ENCODE assay signal across 13 cellular contexts in the genomic region with DNA sequence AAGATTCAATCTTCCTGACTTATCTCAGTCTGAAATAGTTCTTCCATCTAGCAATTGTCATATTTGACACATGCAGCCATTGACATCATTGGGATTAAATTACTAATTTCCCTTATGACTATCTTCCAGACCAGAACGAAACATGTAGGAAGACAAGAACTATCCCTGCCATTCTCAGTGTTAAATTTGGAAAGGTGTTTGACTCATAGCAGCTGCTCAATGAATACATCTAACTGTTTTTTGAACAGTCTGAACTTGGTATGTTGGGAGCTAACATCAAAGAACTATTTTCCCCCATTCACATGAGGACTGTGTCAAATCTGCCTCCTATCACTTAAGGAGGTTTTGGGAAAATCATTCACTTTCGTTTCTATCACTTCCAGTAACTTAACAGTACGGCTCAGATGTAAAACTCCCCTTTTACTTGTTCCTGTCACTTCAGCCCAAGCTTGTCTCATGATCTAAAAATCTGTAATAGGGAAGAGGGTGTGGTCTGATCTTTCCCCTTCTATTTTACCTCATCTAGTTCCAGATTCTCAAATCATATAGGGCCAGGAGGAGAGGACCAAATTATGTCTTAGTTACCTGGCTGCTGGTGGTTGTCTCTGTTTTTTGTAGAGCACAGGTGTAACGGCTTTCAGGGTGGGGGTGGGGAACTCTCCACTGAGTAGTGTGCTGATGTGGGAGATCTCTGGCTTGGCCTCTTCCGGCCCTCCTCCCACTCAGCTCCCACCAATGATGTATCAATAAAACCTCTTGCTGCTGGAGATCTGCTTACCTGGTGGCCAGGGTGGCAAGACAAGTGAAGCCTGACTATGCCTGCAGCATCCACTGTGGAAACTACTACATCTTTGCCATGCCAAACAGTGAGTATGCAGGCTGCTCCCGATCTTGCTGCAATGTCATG. TPM values are rescaled to one million over a fixed set of nuclear protein-coding genes. Genes with fewer than 3 reads are reported as not detected.
A peak's percentile ranks its signal among the peaks of the same experiment; 100 is the strongest.
DNase-seq lines count a peak whose midpoint lies in the region; ATAC-seq and TF ChIP-seq lines count a peak whose summit lies in the region.
"Had no signal": no experiment of that assay in that cellular context is flagged by ENCODE, and none has a peak within 500 bp of the region (broad histone marks: within the 10 kb centered on the region; RNA-seq: fewer than 3 reads in every experiment).

No MANE protein-coding gene starts in this region.

- H3K9me3 Mint-ChIP-seq in activated CD4-positive, alpha-beta T cell treated with anti-CD3 and anti-CD28 coated beads, Interleukin-2, amount 10 ng/mL, durations not matched to agents 7 days and 5 days, result peaks cover 8% of the 10 kb centered on the region

- H3K27ac ChIP-seq in mucosa of rectum (ENCODE audit: low read depth in 2 of 2, low read length in 2 of 2) (peak overlapping the region; percentile 28 to 49), substantia nigra (ENCODE audit: low read depth, low read length, poor library complexity, severe bottlenecking) (no peak overlapping the region)

- H3K9ac ChIP-seq in mucosa of rectum (ENCODE audit: low read depth in 1 of 2, low read length in 2 of 2), result peak overlapping the region in 1 of 2 donors; percentile 34

- no peaks in the 10 kb centered on the region for H3K27me3 ChIP-seq in mucosa of rectum (ENCODE audit: control insufficient read depth in 2 of 2, insufficient read depth in 2 of 2, low read length in 2 of 2)

- H3K4me1 ChIP-seq in mucosa of rectum (ENCODE audit: control insufficient read depth in 2 of 2, insufficient read depth in 2 of 2, low read length in 2 of 2), result peaks cover 0 to 8% of the 10 kb centered on the region in 2 donors

- peaks cover 34% of the 10 kb centered on the region for H3K36me3 Mint-ChIP-seq in activated CD4-positive, alpha-beta T cell treated with anti-CD3 and anti-CD28 coated beads, Interleukin-2, amount 10 ng/mL, durations not matched to agents 7 days and 5 days (ENCODE audit: low read depth)

- H3K9me3 ChIP-seq in mucosa of rectum (ENCODE audit: control insufficient read depth in 2 of 2, low read length in 2 of 2), result no peaks in the 10 kb centered on the region

- ATAC-seq in GM18861 (IDR thresholded peaks at IDR 0.05; ENCODE audit: unreplicated experiment), result no peak

- peak overlapping the region in 1 of 2 donors; percentile 31 for H3K4me3 ChIP-seq in mucosa of rectum (ENCODE audit: low read length in 2 of 2)

- H3K4me3 Mint-ChIP-seq in activated CD4-positive, alpha-beta T cell treated with anti-CD3 and anti-CD28 coated beads, Interleukin-2, amount 10 ng/mL, durations not matched to agents 7 days and 5 days, result no peak overlapping the region

- POLR2A ChIA-PET in activated CD4-positive, alpha-beta T cell treated with anti-CD3 and anti-CD28 coated beads, Interleukin-2, amount 10 ng/mL, durations not matched to agents 7 days and 5 days (lab: Charles Lee), result interaction anchor here (0.6 to 2.0 kb wide), 4 partner anchors 10 to 51 kb away, joined by 3 to 7 read pairs (median 5); a partner anchor contains a TSS

- peak; percentile 15 for TF ChIP-seq POLR2A in GM19099 (IDR thresholded peaks at IDR 0.05; ENCODE audit: extremely low read depth, insufficient read length, low read depth)

- DNase-seq in NCI-H2107 treated with DMSO at 0.1 percent for 48 hours (lab: John Stamatoyannopoulos, UW; ENCODE audit: unreplicated experiment), result peak; percentile 25
- DNase-seq in NCI-H2107 (lab: John Stamatoyannopoulos, UW), result no peak
- peak; percentile 36 for DNase-seq in activated CD4-positive, alpha-beta T cell treated with anti-CD3 and anti-CD28 coated beads, Interleukin-2, amount 10 ng/mL, durations not matched to agents 7 days and 5 days
- DNase-seq in substantia nigra (lab: John Stamatoyannopoulos, UW), result no peak
- DNase-seq in epidermal melanocyte (ENCODE audit: insufficient read length, low spot score), result no peak
- DNase-seq: 8988T; activated CD8-positive, alpha-beta memory T cell treated with anti-CD3 and anti-CD28 coated beads, Interleukin-2, amount 50 U/mL, for 48 hours; NCI-H187 had no signal

- H3K36me3 ChIP-seq in mucosa of rectum (ENCODE audit: control insufficient read depth in 2 of 2, insufficient read depth in 2 of 2, low read length in 2 of 2), result peaks cover 0 to 3% of the 10 kb centered on the region in 2 donors

- H3K27me3 Mint-ChIP-seq in activated CD4-positive, alpha-beta T cell treated with anti-CD3 and anti-CD28 coated beads, Interleukin-2, amount 10 ng/mL, durations not matched to agents 7 days and 5 days, result no peaks in the 10 kb centered on the region

- H3K27ac Mint-ChIP-seq in activated CD4-positive, alpha-beta T cell treated with anti-CD3 and anti-CD28 coated beads, Interleukin-2, amount 10 ng/mL, durations not matched to agents 7 days and 5 days, result no peak overlapping the region

- peaks cover 29% of the 10 kb centered on the region for H3K4me1 Mint-ChIP-seq in activated CD4-positive, alpha-beta T cell treated with anti-CD3 and anti-CD28 coated beads, Interleukin-2, amount 10 ng/mL, durations not matched to agents 7 days and 5 days

- CTCF ChIA-PET in activated CD4-positive, alpha-beta T cell treated with anti-CD3 and anti-CD28 coated beads, Interleukin-2, amount 10 ng/mL, durations not matched to agents 7 days and 5 days (lab: Charles Lee), result interaction anchor here (0.5 to 2.9 kb wide), 15 partner anchors 8 to 281 kb away, joined by 3 to 20 read pairs (median 6); a partner anchor contains a TSS

RNA-seq across cellular contexts. Expression of a gene that starts 26.2 kb away (rescaled TPM):
- total RNA-seq in activated CD4-positive, alpha-beta T cell treated with anti-CD3 and anti-CD28 coated beads, Interleukin-2, amount 10 ng/mL, durations not matched to agents 7 days and 5 days, result 10 to 100 TPM; 70.4 to 70.6 TPM
- total RNA-seq: pulmonary artery endothelial cell, temporal lobe had no signal

RNA-seq across cellular contexts. Expression of a gene that starts 38.6 kb away (rescaled TPM):
- total RNA-seq in activated CD4-positive, alpha-beta T cell treated with anti-CD3 and anti-CD28 coated beads, Interleukin-2, amount 10 ng/mL, durations not matched to agents 7 days and 5 days, result 100 to 1,000 TPM; 294 to 309 TPM
- total RNA-seq: pulmonary artery endothelial cell, temporal lobe had no signal

Comparison
In these comparisons a context has a peak if more than half of its experiments do, and no peak if none do; other contexts are left out.
1. DNase-seq: peak in NCI-H2107 treated with DMSO at 0.1 percent for 48 hours (single experiment) and activated CD4-positive, alpha-beta T cell treated with anti-CD3 and anti-CD28 coated beads, Interleukin-2, amount 10 ng/mL, durations not matched to agents 7 days and 5 days (single experiment); none in NCI-H2107 (single experiment), substantia nigra (0 of 49) and epidermal melanocyte (single experiment).